In the genomic region with DNA sequence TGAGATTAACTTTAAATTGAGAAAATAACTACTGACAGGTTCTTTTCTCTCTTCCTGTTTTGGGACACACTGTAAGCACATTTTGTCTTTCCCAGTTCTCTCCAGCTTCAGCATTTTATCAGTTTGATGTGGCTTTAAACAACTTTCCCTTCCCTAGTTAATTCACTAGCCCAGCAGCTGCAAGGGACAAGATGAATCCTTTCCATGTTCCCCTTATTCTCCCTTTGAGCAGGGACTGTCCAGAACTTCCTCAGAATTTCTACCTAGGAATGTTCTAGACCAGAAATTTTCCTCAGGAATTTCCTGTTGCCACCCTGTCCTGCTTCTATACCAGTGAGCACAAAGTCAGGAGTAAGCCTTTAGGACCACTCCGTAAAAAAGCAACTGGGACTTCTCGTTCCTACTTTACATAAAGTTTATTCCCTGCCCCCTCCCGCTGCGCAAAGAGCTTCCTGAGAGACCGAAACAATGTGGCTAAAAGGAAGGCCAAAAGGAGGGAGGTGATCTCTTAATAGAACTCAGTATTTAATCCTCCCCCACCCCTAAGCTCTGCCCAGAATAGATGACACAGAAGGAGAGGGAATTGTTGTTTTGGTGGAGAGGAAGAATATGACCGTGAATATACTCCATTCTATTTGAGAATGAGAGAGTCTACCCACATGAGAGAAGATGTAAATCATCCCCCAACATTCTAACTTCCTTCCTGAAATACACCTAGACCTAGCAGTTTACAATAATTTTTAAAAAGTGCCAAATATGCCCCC, we compare ENCODE assay signal across 10 cellular contexts.
DNase-seq lines count a peak whose midpoint lies in the region; ATAC-seq, FAIRE-seq and TF ChIP-seq lines count a peak whose summit lies in the region.
"Had no signal": no experiment of that assay in that cellular context is flagged by ENCODE, and none has a peak within 500 bp of the region (broad histone marks: within the 10 kb centered on the region; RNA-seq: fewer than 3 reads in every experiment).

No MANE protein-coding gene starts in this region.

- no peaks in the 10 kb centered on the region for H4K20me1 ChIP-seq in DOHH2 (ENCODE audit: control insufficient read depth, insufficient read depth, low read depth, low read length)

- H3K4me3 ChIP-seq in DOHH2 (ENCODE audit: low read length) (peak overlapping the region; percentile 35), NT2/D1 (ENCODE audit: insufficient read length, low read depth) (no peak overlapping the region), epithelial cell of proximal tubule (ENCODE audit: low read depth, low read length) (peak overlapping the region; percentile 26), pancreas (no peak overlapping the region)

- H3K4me1 ChIP-seq in DOHH2 (ENCODE audit: control insufficient read depth, low read length): peaks cover 14% of the 10 kb centered on the region
- H3K4me1 ChIP-seq in NT2/D1 (ENCODE audit: insufficient read depth, insufficient read length): no peaks in the 10 kb centered on the region
- peaks cover 0 to 11% (median 9%) of the 10 kb centered on the region in 3 donors for H3K4me1 ChIP-seq in pancreas

- DNase-seq in NT2/D1 (ENCODE audit: low read depth, low spot score) (peak; percentile 42), epithelial cell of proximal tubule (ENCODE audit: low read depth) (no peak), pancreas (no peak), NCI-H526 treated with DMSO at 0.1 percent for 48 hours (lab: John Stamatoyannopoulos, UW) (no peak), NCI-H2107 treated with DMSO at 0.1 percent for 48 hours (lab: John Stamatoyannopoulos, UW; ENCODE audit: unreplicated experiment) (no peak), GDM1 (lab: John Stamatoyannopoulos, UW) (no peak), D721Med (ENCODE audit: insufficient read length, low spot score) (no peak)
- DNase-seq: activated CD4-positive, alpha-beta T cell treated with anti-CD3 and anti-CD28 coated beads, Interleukin-2, amount 50 U/mL, for 48 hours; NCI-H345 had no signal

- TF ChIP-seq CTCF in DOHH2 (IDR thresholded peaks at IDR 0.05; ENCODE audit: low read depth, low read length, poor library complexity, severe bottlenecking) (no peak), epithelial cell of proximal tubule (conservative IDR thresholded peaks at IDR 0.05; ENCODE audit: low read depth, low read length) (no peak), pancreas (IDR thresholded peaks at IDR 0.05) (no peak), D721Med (IDR thresholded peaks at IDR 0.05; ENCODE audit: insufficient read depth, missing control alignments) (no peak)

- no peaks in the 10 kb centered on the region for H3K9me3 ChIP-seq in DOHH2 (ENCODE audit: control insufficient read depth, insufficient read depth, low read length)
- H3K9me3 ChIP-seq in NT2/D1 (ENCODE audit: insufficient read depth, low read length): peaks cover 13% of the 10 kb centered on the region
- no peaks in the 10 kb centered on the region for H3K9me3 ChIP-seq in pancreas

- H3K36me3 ChIP-seq in DOHH2 (ENCODE audit: control insufficient read depth, low read length): no peaks in the 10 kb centered on the region
- no peaks in the 10 kb centered on the region for H3K36me3 ChIP-seq in NT2/D1 (ENCODE audit: insufficient read depth, insufficient read length, low read length)
- no peaks in the 10 kb centered on the region for H3K36me3 ChIP-seq in pancreas

- 68 to 70% methylated on average over 6 of the region's 6 CpGs for WGBS in pancreas, 2 donors

- H3K9me2 ChIP-seq in DOHH2 (replicated peaks; ENCODE audit: control insufficient read depth, low read length): no peaks in the 10 kb centered on the region

- H3K79me2 ChIP-seq in DOHH2 (ENCODE audit: control insufficient read depth, low read length): no peaks in the 10 kb centered on the region

- no peaks in the 10 kb centered on the region for H3F3A ChIP-seq in DOHH2 (ENCODE audit: control insufficient read depth, insufficient read depth)

- intact Hi-C loops in pancreas (cut with DNase I): no loop called here

- no peak for ATAC-seq in pancreas

- H3K27ac ChIP-seq in DOHH2 (ENCODE audit: low read depth, low read length) (no peak overlapping the region), pancreas (peak overlapping the region in 3 of 4 donors; percentile 9 to 39 (median 10))

- no peak overlapping the region for H3K9ac ChIP-seq in NT2/D1 (ENCODE audit: insufficient read length, low read depth)

- 0 out of 2 replicates have a peak, but pooled peaks cover 3% of the 10 kb centered on the region for H3K27me3 ChIP-seq in DOHH2 (ENCODE audit: control insufficient read depth, low read length)
- H3K27me3 ChIP-seq in NT2/D1 (ENCODE audit: insufficient read depth, insufficient read length): no peaks in the 10 kb centered on the region
- H3K27me3 ChIP-seq in pancreas: no peaks in the 10 kb centered on the region

- H3K4me2 ChIP-seq in DOHH2 (ENCODE audit: low read length): peak overlapping the region; percentile 44

- FAIRE-seq in pancreas (lab: Jason Lieb, UNC): no peak
- no peak for FAIRE-seq in D721Med (lab: Jason Lieb, UNC)

Comparison
In these comparisons a context has a peak if more than half of its experiments do, and no peak if none do; other contexts are left out.
1. H3K4me3 ChIP-seq: peak in DOHH2 (single experiment) and epithelial cell of proximal tubule (single experiment); none in NT2/D1 (single experiment) and pancreas (0 of 4).